In genomic region chr17:72618018-72618509, GRCh38 we compare ENCODE assay signal across 8 cellular contexts.
DNase-seq lines count a peak whose midpoint lies in the region; ATAC-seq and TF ChIP-seq lines count a peak whose summit lies in the region.

No MANE protein-coding gene starts in this region.

- H3K27ac Mint-ChIP-seq in activated CD4-positive, alpha-beta T cell treated with anti-CD3 and anti-CD28 coated beads, Interleukin-2, amount 10 ng/mL, durations not matched to agents 7 days and 5 days, result peak overlapping the region; percentile 89
- H3K27ac Mint-ChIP-seq in osteocyte (ENCODE audit: unreplicated experiment), result no peak overlapping the region
- H3K27ac Mint-ChIP-seq in stimulated activated naive B cell treated with anti-CD40 and anti-IgM and Interleukin-4, amounts not matched to agents 10 μg/mL and 1 μg/mL and 100 μg/mL, for 72 hours, result no peak overlapping the region

- H3K9me3 Mint-ChIP-seq in activated CD4-positive, alpha-beta T cell treated with anti-CD3 and anti-CD28 coated beads, Interleukin-2, amount 10 ng/mL, durations not matched to agents 7 days and 5 days, result no peaks in the 10 kb centered on the region
- H3K9me3 Mint-ChIP-seq in osteocyte (ENCODE audit: unreplicated experiment), result peaks cover 4% of the 10 kb centered on the region
- peaks cover 0 to 1% of the 10 kb centered on the region in 2 donors for H3K9me3 Mint-ChIP-seq in stimulated activated naive B cell treated with anti-CD40 and anti-IgM and Interleukin-4, amounts not matched to agents 10 μg/mL and 1 μg/mL and 100 μg/mL, for 72 hours

- H3K27me3 ChIP-seq in left lung, result peaks cover 0 to 55% of the 10 kb centered on the region in 2 donors

- H3K4me3 ChIP-seq in left lung, result no peak overlapping the region

- intact Hi-C loops in left lung (cut with DNase I), result no loop called here

- no peak for TF ChIP-seq CTCF in left lung (IDR thresholded peaks at IDR 0.05)
- TF ChIP-seq CTCF in osteocyte (IDR thresholded peaks at IDR 0.05), result no peak

- peak overlapping the region; percentile 35 for H3K4me3 Mint-ChIP-seq in activated CD4-positive, alpha-beta T cell treated with anti-CD3 and anti-CD28 coated beads, Interleukin-2, amount 10 ng/mL, durations not matched to agents 7 days and 5 days
- no peak overlapping the region for H3K4me3 Mint-ChIP-seq in osteocyte (ENCODE audit: unreplicated experiment)
- H3K4me3 Mint-ChIP-seq in stimulated activated naive B cell treated with anti-CD40 and anti-IgM and Interleukin-4, amounts not matched to agents 10 μg/mL and 1 μg/mL and 100 μg/mL, for 72 hours, result no peak overlapping the region

- no peaks in the 10 kb centered on the region for H3K36me3 ChIP-seq in left lung

- H3K27me3 Mint-ChIP-seq in activated CD4-positive, alpha-beta T cell treated with anti-CD3 and anti-CD28 coated beads, Interleukin-2, amount 10 ng/mL, durations not matched to agents 7 days and 5 days, result peaks cover 45% of the 10 kb centered on the region
- H3K27me3 Mint-ChIP-seq in osteocyte (ENCODE audit: unreplicated experiment), result peaks cover 8% of the 10 kb centered on the region
- peaks cover 65 to 67% of the 10 kb centered on the region in 2 donors for H3K27me3 Mint-ChIP-seq in stimulated activated naive B cell treated with anti-CD40 and anti-IgM and Interleukin-4, amounts not matched to agents 10 μg/mL and 1 μg/mL and 100 μg/mL, for 72 hours

- H3K4me1 Mint-ChIP-seq in activated CD4-positive, alpha-beta T cell treated with anti-CD3 and anti-CD28 coated beads, Interleukin-2, amount 10 ng/mL, durations not matched to agents 7 days and 5 days, result peaks cover 23% of the 10 kb centered on the region
- peaks cover 25% of the 10 kb centered on the region for H3K4me1 Mint-ChIP-seq in osteocyte (ENCODE audit: unreplicated experiment)
- H3K4me1 Mint-ChIP-seq in stimulated activated naive B cell treated with anti-CD40 and anti-IgM and Interleukin-4, amounts not matched to agents 10 μg/mL and 1 μg/mL and 100 μg/mL, for 72 hours, result peaks cover 7 to 8% of the 10 kb centered on the region in 2 donors

- peaks cover 0 to 9% of the 10 kb centered on the region in 2 donors for H3K4me1 ChIP-seq in left lung

- DNase-seq in NCI-H146 (lab: John Stamatoyannopoulos, UW) (peak; percentile 40), NCI-H146 treated with DMSO at 0.1 percent for 48 hours (lab: John Stamatoyannopoulos, UW; ENCODE audit: unreplicated experiment) (no peak), HT-29 (ENCODE audit: low spot score) (peak; percentile 93), left lung (no peak), osteocyte (ENCODE audit: extremely low spot score, unreplicated experiment) (no peak)
- DNase-seq in activated CD4-positive, alpha-beta T cell treated with anti-CD3 and anti-CD28 coated beads, Interleukin-2, amount 10 ng/mL, durations not matched to agents 7 days and 5 days, result peak; percentile 60
- DNase-seq in stimulated activated naive B cell treated with anti-CD40 and anti-IgM and Interleukin-4, amounts not matched to agents 10 μg/mL and 1 μg/mL and 100 μg/mL, for 72 hours, result no peak

- POLR2A ChIA-PET in activated CD4-positive, alpha-beta T cell treated with anti-CD3 and anti-CD28 coated beads, Interleukin-2, amount 10 ng/mL, durations not matched to agents 7 days and 5 days (lab: Charles Lee), result interaction anchor here (0.6 kb wide), 1 partner anchor 230 kb away, joined by 3 read pairs; no protein-coding TSS in a partner anchor

- peak; percentile 71 for ATAC-seq in left lung
- ATAC-seq in HG02884 (IDR thresholded peaks at IDR 0.05; ENCODE audit: unreplicated experiment), result no peak
- no peak for ATAC-seq in stimulated activated naive B cell treated with anti-CD40 and anti-IgM and Interleukin-4, amounts not matched to agents 10 μg/mL and 1 μg/mL and 100 μg/mL, for 72 hours (replicated peaks)

- H3K27ac ChIP-seq in left lung, result no peak overlapping the region

- no peaks in the 10 kb centered on the region for H3K9me3 ChIP-seq in left lung

- H3K36me3 Mint-ChIP-seq in activated CD4-positive, alpha-beta T cell treated with anti-CD3 and anti-CD28 coated beads, Interleukin-2, amount 10 ng/mL, durations not matched to agents 7 days and 5 days (ENCODE audit: low read depth), result no peaks in the 10 kb centered on the region
- no peaks in the 10 kb centered on the region for H3K36me3 Mint-ChIP-seq in osteocyte (ENCODE audit: unreplicated experiment)
- no peaks in the 10 kb centered on the region for H3K36me3 Mint-ChIP-seq in stimulated activated naive B cell treated with anti-CD40 and anti-IgM and Interleukin-4, amounts not matched to agents 10 μg/mL and 1 μg/mL and 100 μg/mL, for 72 hours

- CTCF ChIA-PET in activated CD4-positive, alpha-beta T cell treated with anti-CD3 and anti-CD28 coated beads, Interleukin-2, amount 10 ng/mL, durations not matched to agents 7 days and 5 days (lab: Charles Lee), result interaction anchor here (1.0 to 1.2 kb wide), 2 partner anchors 83 to 107 kb away, joined by 3 read pairs; no protein-coding TSS in a partner anchor

Comparison
In these comparisons a context has a peak if more than half of its experiments do, and no peak if none do; other contexts are left out.
1. DNase-seq: peak in NCI-H146 (single experiment), HT-29 (single experiment) and activated CD4-positive, alpha-beta T cell treated with anti-CD3 and anti-CD28 coated beads, Interleukin-2, amount 10 ng/mL, durations not matched to agents 7 days and 5 days (single experiment); none in NCI-H146 treated with DMSO at 0.1 percent for 48 hours (single experiment), left lung (0 of 2), osteocyte (single experiment) and stimulated activated naive B cell treated with anti-CD40 and anti-IgM and Interleukin-4, amounts not matched to agents 10 μg/mL and 1 μg/mL and 100 μg/mL, for 72 hours (single experiment).